In genomic region chr6:149497365-149497764, GRCh38 we compare ENCODE assay signal across 1 cellular context.
TF ChIP-seq lines count a peak whose summit lies in the region.

No MANE protein-coding gene starts in this region.

TF ChIP-seq in HepG2, 621 proteins besides CTCF, POLR2A, EP300 and RAD21 (continued from another document):
- TF ChIP-seq ZBTB44 (CRISPR knock-in tag; IDR thresholded peaks at IDR 0.05) (no peak), RBAK (CRISPR knock-in tag; IDR thresholded peaks at IDR 0.05) (no peak), JUN (CRISPR knock-in tag; IDR thresholded peaks at IDR 0.05) (no peak), ZNF280D (CRISPR knock-in tag; IDR thresholded peaks at IDR 0.05) (no peak), NFATC3 (CRISPR knock-in tag; IDR thresholded peaks at IDR 0.05) (no peak), CEBPG (CRISPR knock-in tag; IDR thresholded peaks at IDR 0.05) (peak; percentile 89), NFRKB (IDR thresholded peaks at IDR 0.05) (no peak)
- TF ChIP-seq, protein P1, sequence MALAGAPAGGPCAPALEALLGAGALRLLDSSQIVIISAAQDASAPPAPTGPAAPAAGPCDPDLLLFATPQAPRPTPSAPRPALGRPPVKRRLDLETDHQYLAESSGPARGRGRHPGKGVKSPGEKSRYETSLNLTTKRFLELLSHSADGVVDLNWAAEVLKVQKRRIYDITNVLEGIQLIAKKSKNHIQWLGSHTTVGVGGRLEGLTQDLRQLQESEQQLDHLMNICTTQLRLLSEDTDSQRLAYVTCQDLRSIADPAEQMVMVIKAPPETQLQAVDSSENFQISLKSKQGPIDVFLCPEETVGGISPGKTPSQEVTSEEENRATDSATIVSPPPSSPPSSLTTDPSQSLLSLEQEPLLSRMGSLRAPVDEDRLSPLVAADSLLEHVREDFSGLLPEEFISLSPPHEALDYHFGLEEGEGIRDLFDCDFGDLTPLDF (CRISPR knock-in tag; IDR thresholded peaks at IDR 0.05), result no peak
